Comparison of ENCODE assay signal across 8 cellular contexts in the genomic region with DNA sequence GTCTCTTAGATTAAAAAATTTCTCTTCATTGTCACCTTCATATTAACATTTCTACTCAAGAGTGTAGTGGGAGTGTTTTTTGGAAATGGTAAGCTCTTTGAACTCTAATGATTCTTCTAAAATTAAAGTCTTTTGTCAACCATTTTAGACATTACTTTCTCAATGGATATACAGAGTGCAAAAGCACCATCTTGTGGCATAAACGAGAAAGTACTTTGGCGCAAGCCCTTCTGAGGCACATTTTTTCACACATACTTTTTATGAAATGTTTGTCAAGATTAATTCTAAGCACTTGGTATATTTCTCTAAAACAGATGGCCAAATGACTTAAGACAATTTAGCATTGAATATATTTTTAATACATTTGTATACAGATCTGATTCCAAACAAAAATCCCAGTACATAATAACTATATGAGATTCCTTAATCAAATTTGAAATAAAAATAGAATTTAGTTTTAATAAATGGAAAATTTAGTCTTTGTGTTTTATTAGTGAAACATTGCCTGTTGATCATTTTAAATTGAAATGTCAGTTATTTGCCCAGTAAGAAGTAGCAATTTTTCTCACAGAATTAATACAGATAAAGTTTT.
DNase-seq lines count a peak whose midpoint lies in the region; ATAC-seq and TF ChIP-seq lines count a peak whose summit lies in the region.

No MANE protein-coding gene starts in this region.

- intact Hi-C loops in adrenal gland (cut with DNase I): no loop called here

- ATAC-seq in GM18520 (IDR thresholded peaks at IDR 0.05; ENCODE audit: unreplicated experiment): peak; percentile 37
- ATAC-seq in HG03025 (IDR thresholded peaks at IDR 0.05; ENCODE audit: low FRiP score, unreplicated experiment): peak; percentile 46

- no peaks in the 10 kb centered on the region for H3K27me3 ChIP-seq in adrenal gland
- H3K27me3 ChIP-seq in suprapubic skin: no peaks in the 10 kb centered on the region

- TF ChIP-seq CTCF in adrenal gland (IDR thresholded peaks at IDR 0.05): peak; percentile 44 to 84 (median 73)
- TF ChIP-seq CTCF in suprapubic skin (IDR thresholded peaks at IDR 0.05): peak; percentile 48 to 67

- no peak overlapping the region for H3K27ac ChIP-seq in adrenal gland
- no peak overlapping the region for H3K27ac ChIP-seq in suprapubic skin

- DNase-seq in COR-L47 (lab: John Stamatoyannopoulos, UW) (peak; percentile 44), NCI-H2171 treated with DMSO at 0.1 percent for 48 hours (lab: John Stamatoyannopoulos, UW) (peak; percentile 71), adrenal gland (peak in 5 of 7 donors; percentile 17 to 65 (median 42)), hippocampal formation (lab: John Stamatoyannopoulos, UW) (peak; percentile 1 to 62), suprapubic skin (ENCODE audit: low spot score in 2 of 2) (no peak)
- DNase-seq in stimulated activated CD4-positive, alpha-beta T cell treated with anti-CD3 and anti-CD28 coated beads, Interleukin-12 subunit alpha, Interleukin-12 subunit beta, amount 100 ng/mL, for 4 hours: no peak

- H3K36me3 ChIP-seq in adrenal gland (replicated peaks in 1 of 2) (no peaks in the 10 kb centered on the region), suprapubic skin (no peaks in the 10 kb centered on the region)

- WGBS in adrenal gland, 4 donors: 0 to 4% (median 1%) methylated on average over 2 of the region's 2 CpGs
- 1% methylated on average over 2 of the region's 2 CpGs for WGBS in suprapubic skin

- no peak for TF ChIP-seq EP300 in suprapubic skin (IDR thresholded peaks at IDR 0.05)

- no peak overlapping the region for H3K4me3 ChIP-seq in adrenal gland
- no peak overlapping the region for H3K4me3 ChIP-seq in suprapubic skin

- H3K9me3 ChIP-seq in adrenal gland (replicated peaks in 1 of 3) (no peaks in the 10 kb centered on the region), suprapubic skin (no peaks in the 10 kb centered on the region)

- no peak for TF ChIP-seq POLR2A in adrenal gland (IDR thresholded peaks at IDR 0.05)
- TF ChIP-seq POLR2A in suprapubic skin (IDR thresholded peaks at IDR 0.05): no peak

- H3K4me1 ChIP-seq in adrenal gland (replicated peaks in 1 of 2) (no peaks in the 10 kb centered on the region), suprapubic skin (no peaks in the 10 kb centered on the region)

Comparison
In these comparisons a context has a peak if more than half of its experiments do, and no peak if none do; other contexts are left out.
1. DNase-seq: peak in COR-L47 (single experiment), NCI-H2171 treated with DMSO at 0.1 percent for 48 hours (single experiment), adrenal gland (5 of 7) and hippocampal formation (2 of 2); none in suprapubic skin (0 of 2) and stimulated activated CD4-positive, alpha-beta T cell treated with anti-CD3 and anti-CD28 coated beads, Interleukin-12 subunit alpha, Interleukin-12 subunit beta, amount 100 ng/mL, for 4 hours (single experiment).